Comparison of ENCODE assay signal across 17 cellular contexts in the genomic region with DNA sequence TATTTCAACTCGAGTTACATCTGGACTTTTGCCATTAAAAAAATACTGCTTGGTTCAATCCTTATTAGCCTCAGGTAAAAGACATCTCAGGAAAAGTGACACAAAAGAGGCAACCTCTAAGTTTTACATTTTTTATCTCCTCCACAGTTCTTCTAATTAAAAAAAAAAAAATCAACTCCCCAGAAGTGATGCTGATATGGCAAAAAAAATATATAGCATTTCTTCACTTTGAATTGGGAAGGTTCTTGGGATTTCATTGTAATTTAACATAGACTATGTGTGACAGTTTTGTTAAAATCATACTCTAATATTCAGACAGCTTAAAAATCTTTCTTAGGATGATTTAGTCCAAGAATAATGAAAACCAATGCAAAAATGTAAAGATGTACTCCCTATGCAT.
DNase-seq lines count a peak whose midpoint lies in the region; ATAC-seq and TF ChIP-seq lines count a peak whose summit lies in the region.
"Had no signal": no experiment of that assay in that cellular context is flagged by ENCODE, and none has a peak within 500 bp of the region (broad histone marks: within the 10 kb centered on the region; RNA-seq: fewer than 3 reads in every experiment).

No MANE protein-coding gene starts in this region.

- POLR2A ChIA-PET in CD4-positive, alpha-beta T cell (lab: Charles Lee), result interaction anchor here (0.6 to 1.5 kb wide), 4 partner anchors 42 to 110 kb away, joined by 3 to 9 read pairs (median 3); no protein-coding TSS in a partner anchor
- POLR2A ChIA-PET in activated CD8-positive, alpha-beta T cell treated with anti-CD3 and anti-CD28 coated beads for 36 hours (lab: Charles Lee), result interaction anchor here (1.0 to 3.8 kb wide), 9 partner anchors 28 to 117 kb away, joined by 3 to 51 read pairs (median 7); a partner anchor contains a TSS

- H3K27me3 ChIP-seq in CD4-positive, alpha-beta T cell (ENCODE audit: control insufficient read depth, insufficient read depth, low read length), result no peaks in the 10 kb centered on the region

- H3K9me3 Mint-ChIP-seq in activated CD8-positive, alpha-beta memory T cell treated with anti-CD3 and anti-CD28 coated beads, Interleukin-2, amount 10 ng/mL, durations not matched to agents 7 days and 5 days (ENCODE audit: low read depth), result peaks cover 2% of the 10 kb centered on the region
- H3K9me3 Mint-ChIP-seq in CD4-positive, alpha-beta T cell, result no peaks in the 10 kb centered on the region
- peaks cover 7% of the 10 kb centered on the region for H3K9me3 Mint-ChIP-seq in activated CD8-positive, alpha-beta T cell treated with anti-CD3 and anti-CD28 coated beads for 36 hours
- H3K9me3 Mint-ChIP-seq in immature natural killer cell, result no peaks in the 10 kb centered on the region
- H3K9me3 Mint-ChIP-seq: WTC11 had no signal

- H3K27ac ChIP-seq in CD4-positive, alpha-beta T cell (ENCODE audit: low read depth, low read length), result no peak overlapping the region
- H3K27ac ChIP-seq: coronary artery had no signal

- TF ChIP-seq CTCF in CD4-positive, alpha-beta T cell (IDR thresholded peaks at IDR 0.05), result no peak
- TF ChIP-seq CTCF in activated CD8-positive, alpha-beta T cell treated with anti-CD3 and anti-CD28 coated beads for 36 hours (IDR thresholded peaks at IDR 0.05), result no peak

- DNase-seq in activated CD8-positive, alpha-beta memory T cell treated with anti-CD3 and anti-CD28 coated beads, Interleukin-2, amount 10 ng/mL, durations not matched to agents 7 days and 5 days, result no peak
- DNase-seq in activated CD8-positive, alpha-beta memory T cell treated with anti-CD3 and anti-CD28 coated beads, Interleukin-2, amount 50 U/mL, for 48 hours, result no peak
- no peak for DNase-seq in CD4-positive, alpha-beta T cell
- no peak for DNase-seq in activated CD8-positive, alpha-beta T cell treated with anti-CD3 and anti-CD28 coated beads for 36 hours
- DNase-seq in immature natural killer cell, result no peak
- DNase-seq in AG08395 (ENCODE audit: low spot score), result no peak
- no peak for DNase-seq in globus pallidus (ENCODE audit: low spot score)
- no peak for DNase-seq in NCI-H2196 (lab: John Stamatoyannopoulos, UW; ENCODE audit: unreplicated experiment)
- DNase-seq: Calu3, KG1, NCI-H1105, NCI-H2171 treated with DMSO at 0.1 percent for 48 hours, RPMI8226 had no signal

- peak overlapping the region; percentile 99 for H3K27ac Mint-ChIP-seq in activated CD8-positive, alpha-beta memory T cell treated with anti-CD3 and anti-CD28 coated beads, Interleukin-2, amount 10 ng/mL, durations not matched to agents 7 days and 5 days
- H3K27ac Mint-ChIP-seq in CD4-positive, alpha-beta T cell, result peak overlapping the region; percentile 72
- peak overlapping the region; percentile 98 for H3K27ac Mint-ChIP-seq in activated CD8-positive, alpha-beta T cell treated with anti-CD3 and anti-CD28 coated beads for 36 hours
- peak overlapping the region; percentile 80 to 93 (median 90) for H3K27ac Mint-ChIP-seq in immature natural killer cell
- H3K27ac Mint-ChIP-seq: WTC11 had no signal

- CTCF ChIA-PET in activated CD8-positive, alpha-beta memory T cell treated with anti-CD3 and anti-CD28 coated beads, Interleukin-2, amount 10 ng/mL, durations not matched to agents 7 days and 5 days (lab: Charles Lee), result interaction anchor here (2.3 to 6.6 kb wide), 2 partner anchors 35 to 43 kb away, joined by 8 to 62 read pairs; no protein-coding TSS in a partner anchor
- CTCF ChIA-PET in CD4-positive, alpha-beta T cell (lab: Charles Lee), result interaction anchor here (1.4 to 4.0 kb wide), 4 partner anchors 25 to 112 kb away, joined by 3 to 18 read pairs (median 4); no protein-coding TSS in a partner anchor
- CTCF ChIA-PET in activated CD8-positive, alpha-beta T cell treated with anti-CD3 and anti-CD28 coated beads for 36 hours (lab: Charles Lee), result interaction anchor here (1.2 to 9.0 kb wide), 14 partner anchors 11 to 237 kb away, joined by 3 to 72 read pairs (median 8); no protein-coding TSS in a partner anchor

- peaks cover 40% of the 10 kb centered on the region for H3K36me3 Mint-ChIP-seq in activated CD8-positive, alpha-beta memory T cell treated with anti-CD3 and anti-CD28 coated beads, Interleukin-2, amount 10 ng/mL, durations not matched to agents 7 days and 5 days
- H3K36me3 Mint-ChIP-seq in CD4-positive, alpha-beta T cell (ENCODE audit: low read depth), result peaks cover 41% of the 10 kb centered on the region
- H3K36me3 Mint-ChIP-seq in activated CD8-positive, alpha-beta T cell treated with anti-CD3 and anti-CD28 coated beads for 36 hours (ENCODE audit: low read depth), result peaks cover 56% of the 10 kb centered on the region
- H3K36me3 Mint-ChIP-seq in immature natural killer cell, result peaks cover 0 to 11% (median 0%) of the 10 kb centered on the region in 3 donors
- H3K36me3 Mint-ChIP-seq: WTC11 had no signal

- intact Hi-C loops in CD4-positive, alpha-beta T cell (cut with DNase I, micrococcal nuclease), result loop anchor here in 1 of 2 experiments (5.0 kb wide), 1 partner anchor 36 kb away; no protein-coding TSS in a partner anchor
- intact Hi-C loops in activated CD8-positive, alpha-beta T cell treated with anti-CD3 and anti-CD28 coated beads for 36 hours (cut with micrococcal nuclease), result loop anchor here (1.0 to 5.0 kb wide), 3 partner anchors 42 to 114 kb away; no protein-coding TSS in a partner anchor

- no peaks in the 10 kb centered on the region for H3K27me3 Mint-ChIP-seq in activated CD8-positive, alpha-beta memory T cell treated with anti-CD3 and anti-CD28 coated beads, Interleukin-2, amount 10 ng/mL, durations not matched to agents 7 days and 5 days
- H3K27me3 Mint-ChIP-seq in CD4-positive, alpha-beta T cell, result no peaks in the 10 kb centered on the region
- H3K27me3 Mint-ChIP-seq in activated CD8-positive, alpha-beta T cell treated with anti-CD3 and anti-CD28 coated beads for 36 hours, result no peaks in the 10 kb centered on the region
- H3K27me3 Mint-ChIP-seq in immature natural killer cell (ENCODE audit: low read depth in 3 of 3), result no peaks in the 10 kb centered on the region

- no peak overlapping the region for H3K4me3 Mint-ChIP-seq in activated CD8-positive, alpha-beta memory T cell treated with anti-CD3 and anti-CD28 coated beads, Interleukin-2, amount 10 ng/mL, durations not matched to agents 7 days and 5 days
- no peak overlapping the region for H3K4me3 Mint-ChIP-seq in CD4-positive, alpha-beta T cell
- H3K4me3 Mint-ChIP-seq in activated CD8-positive, alpha-beta T cell treated with anti-CD3 and anti-CD28 coated beads for 36 hours, result no peak overlapping the region
- H3K4me3 Mint-ChIP-seq in immature natural killer cell, result peak overlapping the region; percentile 64 to 79 (median 68)
- H3K4me3 Mint-ChIP-seq: neural crest cell, WTC11 had no signal

- peaks cover 90% of the 10 kb centered on the region for H3K4me1 Mint-ChIP-seq in activated CD8-positive, alpha-beta memory T cell treated with anti-CD3 and anti-CD28 coated beads, Interleukin-2, amount 10 ng/mL, durations not matched to agents 7 days and 5 days
- peaks cover 83% of the 10 kb centered on the region for H3K4me1 Mint-ChIP-seq in CD4-positive, alpha-beta T cell (ENCODE audit: low read depth)
- peaks cover 92% of the 10 kb centered on the region for H3K4me1 Mint-ChIP-seq in activated CD8-positive, alpha-beta T cell treated with anti-CD3 and anti-CD28 coated beads for 36 hours (ENCODE audit: low read depth)
- H3K4me1 Mint-ChIP-seq in immature natural killer cell, result peaks cover 68 to 82% of the 10 kb centered on the region in 2 donors

- ATAC-seq in activated CD8-positive, alpha-beta memory T cell treated with anti-CD3 and anti-CD28 coated beads, Interleukin-2, amount 10 ng/mL, durations not matched to agents 7 days and 5 days, result no peak
- ATAC-seq in CD4-positive, alpha-beta T cell (ENCODE audit: poor library complexity), result no peak
- ATAC-seq in activated CD8-positive, alpha-beta T cell treated with anti-CD3 and anti-CD28 coated beads for 36 hours, result no peak
- ATAC-seq: esophagus mucosa, WTC11 had no signal

- H3K9me3 ChIP-seq in CD4-positive, alpha-beta T cell (ENCODE audit: control insufficient read depth, low read length), result no peaks in the 10 kb centered on the region

Comparison
In these comparisons a context has a peak if more than half of its experiments do, and no peak if none do; other contexts are left out.
1. H3K4me3 Mint-ChIP-seq: peak in immature natural killer cell (5 of 5); none in activated CD8-positive, alpha-beta memory T cell treated with anti-CD3 and anti-CD28 coated beads, Interleukin-2, amount 10 ng/mL, durations not matched to agents 7 days and 5 days (single experiment), CD4-positive, alpha-beta T cell (single experiment) and activated CD8-positive, alpha-beta T cell treated with anti-CD3 and anti-CD28 coated beads for 36 hours (single experiment).
2. Peak in every context shown above with its lines, with median percentiles within 50 percentile points of each other: H3K27ac Mint-ChIP-seq.